8 cellular contexts compared by ENCODE assay signal in the genomic region with DNA sequence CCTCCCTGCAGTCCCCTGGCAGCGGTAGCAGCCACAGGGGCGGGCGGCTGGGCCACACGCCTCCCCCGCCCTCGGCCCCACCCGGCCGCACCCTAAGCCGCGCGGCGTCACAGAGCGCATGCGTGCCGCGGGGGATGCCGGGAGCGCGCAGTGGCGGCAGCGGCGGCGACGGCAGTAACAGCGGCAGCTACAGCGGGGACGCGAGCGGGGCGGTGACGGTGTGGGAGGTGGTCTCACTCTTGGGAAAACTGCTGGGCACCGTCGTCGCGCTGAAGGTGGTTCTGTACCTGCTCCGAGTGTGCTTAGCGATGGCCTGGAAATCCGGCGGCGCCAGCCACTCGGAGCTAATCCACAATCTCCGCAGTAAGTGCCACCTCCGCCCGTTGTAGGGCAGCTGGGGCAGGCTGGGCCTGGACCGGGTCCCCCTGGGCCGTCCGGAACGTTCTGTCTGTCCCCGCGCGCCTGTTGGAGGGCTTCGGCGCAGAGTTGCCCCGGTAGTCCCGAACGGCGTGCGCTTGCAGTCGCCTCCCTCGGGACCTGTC. TPM values are rescaled to one million over a fixed set of nuclear protein-coding genes. Genes with fewer than 3 reads are reported as not detected.
A peak's percentile ranks its signal among the peaks of the same experiment; 100 is the strongest.
DNase-seq lines count a peak whose midpoint lies in the region; ATAC-seq lines count a peak whose summit lies in the region.

PCMT1 (plus strand) TSS at position 148 of the 542 bp plus-strand sequence; CDS start at position 309, 161 bp downstream.

- peak within 1 kb of the TSS; percentile 89 for H3K27ac Mint-ChIP-seq in activated CD4-positive, alpha-beta T cell treated with anti-CD3 and anti-CD28 coated beads, Interleukin-2, amount 10 ng/mL, durations not matched to agents 7 days and 5 days

- peak within 1 kb of the TSS; percentile 97 for H3K4me2 ChIP-seq in BLaER1

- no peaks in the 10 kb centered on the region for H3K27me3 Mint-ChIP-seq in activated CD4-positive, alpha-beta T cell treated with anti-CD3 and anti-CD28 coated beads, Interleukin-2, amount 10 ng/mL, durations not matched to agents 7 days and 5 days

- ATAC-seq in HG03457 (IDR thresholded peaks at IDR 0.05; ENCODE audit: unreplicated experiment) (peak; percentile 71), left lobe of liver (peak; percentile 90)

- no peaks in the 10 kb centered on the region for H3K9me3 ChIP-seq in BLaER1

- peak; percentile 50 for DNase-seq in GM19240 (ENCODE audit: insufficient read length, low spot score)
- DNase-seq in NCI-H526 (lab: John Stamatoyannopoulos, UW), result peak; percentile 50 to 94
- peak; percentile 88 for DNase-seq in activated CD4-positive, alpha-beta T cell treated with anti-CD3 and anti-CD28 coated beads, Interleukin-2, amount 10 ng/mL, durations not matched to agents 7 days and 5 days
- peak; percentile 91 for DNase-seq in cortex of kidney (lab: John Stamatoyannopoulos, UW)
- DNase-seq in left lobe of liver (ENCODE audit: low spot score), result peak; percentile 94
- DNase-seq in stimulated activated CD4-positive, alpha-beta T cell treated with anti-CD3 and anti-CD28 coated beads, Interleukin-2, amount 100 ng/mL, for 4 hours (ENCODE audit: low read depth), result peak; percentile 85

- H3K9me3 Mint-ChIP-seq in activated CD4-positive, alpha-beta T cell treated with anti-CD3 and anti-CD28 coated beads, Interleukin-2, amount 10 ng/mL, durations not matched to agents 7 days and 5 days, result no peaks in the 10 kb centered on the region

- H3K4me1 Mint-ChIP-seq in activated CD4-positive, alpha-beta T cell treated with anti-CD3 and anti-CD28 coated beads, Interleukin-2, amount 10 ng/mL, durations not matched to agents 7 days and 5 days, result peaks cover 50% of the 10 kb centered on the region

- peaks cover 62% of the 10 kb centered on the region for H4K20me1 ChIP-seq in BLaER1

- H3K4me1 ChIP-seq in BLaER1, result peaks cover 45% of the 10 kb centered on the region

- H3K4me3 Mint-ChIP-seq in activated CD4-positive, alpha-beta T cell treated with anti-CD3 and anti-CD28 coated beads, Interleukin-2, amount 10 ng/mL, durations not matched to agents 7 days and 5 days, result peak within 1 kb of the TSS; percentile 82

- H3K27me3 ChIP-seq in BLaER1, result no peaks in the 10 kb centered on the region

- peak within 1 kb of the TSS; percentile 93 for H3K9ac ChIP-seq in BLaER1

- peaks cover 3% of the 10 kb centered on the region for H3K36me3 ChIP-seq in BLaER1

- CTCF ChIA-PET in activated CD4-positive, alpha-beta T cell treated with anti-CD3 and anti-CD28 coated beads, Interleukin-2, amount 10 ng/mL, durations not matched to agents 7 days and 5 days (lab: Charles Lee), result interaction anchor here (1.1 to 1.5 kb wide), 3 partner anchors 8 to 20 kb away, joined by 3 to 6 read pairs (median 3); no protein-coding TSS in a partner anchor

- POLR2A ChIA-PET in activated CD4-positive, alpha-beta T cell treated with anti-CD3 and anti-CD28 coated beads, Interleukin-2, amount 10 ng/mL, durations not matched to agents 7 days and 5 days (lab: Charles Lee), result no interaction called here

- peak within 1 kb of the TSS; percentile 99 for H3K4me3 ChIP-seq in BLaER1

- H3K36me3 Mint-ChIP-seq in activated CD4-positive, alpha-beta T cell treated with anti-CD3 and anti-CD28 coated beads, Interleukin-2, amount 10 ng/mL, durations not matched to agents 7 days and 5 days (ENCODE audit: low read depth), result peaks cover 13% of the 10 kb centered on the region

- H3K27ac ChIP-seq in BLaER1, result peak within 1 kb of the TSS; percentile 86

RNA-seq across cellular contexts. Expression of gene PCMT1, which starts in this region (rescaled TPM):
- total RNA-seq in activated CD4-positive, alpha-beta T cell treated with anti-CD3 and anti-CD28 coated beads, Interleukin-2, amount 10 ng/mL, durations not matched to agents 7 days and 5 days, result 10 to 100 TPM; 86.2 to 93.9 TPM
- 53.2 TPM for total RNA-seq in left lobe of liver

Comparison
In these comparisons a context has a peak if more than half of its experiments do, and no peak if none do; other contexts are left out.
1. Peak in every context shown above with its lines: DNase-seq, ATAC-seq, H3K4me3 ChIP-seq and H3K27ac ChIP-seq.